In genomic region chr17:39704821-39705551, GRCh38 we compare ENCODE assay signal across 8 cellular contexts. TPM values are rescaled to one million over a fixed set of nuclear protein-coding genes. Genes with fewer than 3 reads are reported as not detected.
A peak's percentile ranks its signal among the peaks of the same experiment; 100 is the strongest.
DNase-seq lines count a peak whose midpoint lies in the region; ATAC-seq, FAIRE-seq and TF ChIP-seq lines count a peak whose summit lies in the region.
"Had no signal": no experiment of that assay in that cellular context is flagged by ENCODE, and none has a peak within 500 bp of the region (broad histone marks: within the 10 kb centered on the region; RNA-seq: fewer than 3 reads in every experiment).

No MANE protein-coding gene starts in this region.

- H3K27ac Mint-ChIP-seq in chondrocyte (ENCODE audit: unreplicated experiment) = no peak overlapping the region

- CTCF ChIA-PET in OCI-LY7 (lab: Charles Lee; ENCODE audit: unreplicated experiment) = interaction anchor here (0.6 kb wide), 1 partner anchor 21 kb away, joined by 3 read pairs; no protein-coding TSS in a partner anchor

- H3K36me3 ChIP-seq in HUES48 (ENCODE audit: control insufficient read depth, insufficient read depth, low read length) (peaks cover 54% of the 10 kb centered on the region), kidney (ENCODE audit: control insufficient read depth in 1 of 2, insufficient read depth in 2 of 2, low read length in 2 of 2) (peaks cover 18 to 29% of the 10 kb centered on the region in 2 donors), tibial artery (peaks cover 28 to 33% (median 32%) of the 10 kb centered on the region in 3 donors), OCI-LY7 (ENCODE audit: insufficient read depth, low read length) (no peaks in the 10 kb centered on the region)

- H3K27ac ChIP-seq in HUES48 (ENCODE audit: low read depth, low read length) (peak overlapping the region; percentile 76), kidney (ENCODE audit: low read depth in 2 of 2, low read length in 2 of 2) (peak overlapping the region; percentile 90 to 93), tibial artery (peak overlapping the region; percentile 81 to 98), OCI-LY7 (ENCODE audit: low read depth, low read length, poor library complexity, severe bottlenecking) (no peak overlapping the region)

- no peaks in the 10 kb centered on the region for H3K9me3 Mint-ChIP-seq in chondrocyte (ENCODE audit: low read depth)

- POLR2A ChIA-PET in OCI-LY7 (lab: Charles Lee) = no interaction called here

- peak; percentile 60 for TF ChIP-seq CTCF in chondrocyte (IDR thresholded peaks at IDR 0.05)
- no peak for TF ChIP-seq CTCF in kidney (IDR thresholded peaks at IDR 0.05; ENCODE audit: borderline replicate concordance, extremely low read depth, insufficient read depth)
- TF ChIP-seq CTCF in tibial artery (IDR thresholded peaks at IDR 0.05) = peak; percentile 53 to 84
- TF ChIP-seq CTCF in OCI-LY7 (conservative IDR thresholded peaks at IDR 0.05; ENCODE audit: low read length) = no peak

- H3K79me2 ChIP-seq in OCI-LY7 (ENCODE audit: insufficient read depth, low read depth, low read length) = no peaks in the 10 kb centered on the region

- no peaks in the 10 kb centered on the region for H3K27me3 Mint-ChIP-seq in chondrocyte (ENCODE audit: low read depth)

- intact Hi-C loops in kidney (cut with DNase I) = no loop called here
- intact Hi-C loops in tibial artery (cut with DNase I; ENCODE audit: low total_unique reads) = no loop called here
- intact Hi-C loops in OCI-LY7 (cut with micrococcal nuclease; ENCODE audit: unreplicated experiment) = no loop called here

- no peak overlapping the region for H3K4me2 ChIP-seq in OCI-LY7 (ENCODE audit: low read length)

- H3K4me3 ChIP-seq in HUES48 (ENCODE audit: low read depth, low read length) (peak overlapping the region; percentile 17; the same call in 1 of the 2 replicates), kidney (ENCODE audit: low read length in 2 of 2) (peak overlapping the region in 1 of 2 donors; percentile 33), tibial artery (peak overlapping the region in 1 of 2 donors; percentile 18), OCI-LY7 (ENCODE audit: low read depth, low read length, poor library complexity, severe bottlenecking) (no peak overlapping the region)

- H3K27me3 ChIP-seq in HUES48 (ENCODE audit: control insufficient read depth, insufficient read depth, low read length) (no peaks in the 10 kb centered on the region), tibial artery (no peaks in the 10 kb centered on the region)

- no peak overlapping the region for H3K9ac ChIP-seq in HUES48 (ENCODE audit: low read depth, low read length)
- peak overlapping the region; percentile 51 to 85 for H3K9ac ChIP-seq in kidney (ENCODE audit: low read length in 2 of 2)

- H3K9me3 ChIP-seq in HUES48 (ENCODE audit: control insufficient read depth, insufficient read depth, low read length) = no peaks in the 10 kb centered on the region
- H3K9me3 ChIP-seq in kidney (ENCODE audit: control insufficient read depth in 1 of 2, low read length in 2 of 2) = no peaks in the 10 kb centered on the region
- H3K9me3 ChIP-seq in tibial artery = no peaks in the 10 kb centered on the region
- no peaks in the 10 kb centered on the region for H3K9me3 ChIP-seq in OCI-LY7 (ENCODE audit: low read length)

- DNase-seq in chondrocyte (ENCODE audit: low spot score) (no peak), kidney (no peak), tibial artery (peak; percentile 58 to 85), OCI-LY7 (ENCODE audit: low spot score) (no peak), ecto neural progenitor cell (ENCODE audit: low spot score) (no peak)

- no TSS peak for BruUV-seq in OCI-LY7 (replicated peaks; lab: Mats Ljungman, UMichigan)

- peaks cover 51% of the 10 kb centered on the region for H3K4me1 ChIP-seq in HUES48 (ENCODE audit: control insufficient read depth, insufficient read depth, low read length)
- peaks cover 36 to 61% of the 10 kb centered on the region in 2 donors for H3K4me1 ChIP-seq in kidney (ENCODE audit: control insufficient read depth in 1 of 2, insufficient read depth in 1 of 2, low read depth in 1 of 2, low read length in 2 of 2)
- H3K4me1 ChIP-seq in tibial artery = peaks cover 0 to 73% (median 56%) of the 10 kb centered on the region in 4 donors
- H3K4me1 ChIP-seq in OCI-LY7 (ENCODE audit: insufficient read depth, low read length, poor library complexity, severe bottlenecking) = peaks cover 4% of the 10 kb centered on the region

- no peak overlapping the region for H2AFZ ChIP-seq in OCI-LY7 (ENCODE audit: low read length)

- ATAC-seq in HG03108 (IDR thresholded peaks at IDR 0.05; ENCODE audit: unreplicated experiment) = no peak

- no peaks in the 10 kb centered on the region for H3K9me2 ChIP-seq in OCI-LY7 (ENCODE audit: insufficient read depth, low read length)

- H3K36me3 Mint-ChIP-seq in chondrocyte (ENCODE audit: low read depth) = peaks cover 9% of the 10 kb centered on the region

- no peak for FAIRE-seq in kidney (lab: Jason Lieb, UNC)
- FAIRE-seq: GM12892 had no signal

- H4K20me1 ChIP-seq in OCI-LY7 (ENCODE audit: insufficient read depth, low read length) = no peaks in the 10 kb centered on the region

- H3K4me3 Mint-ChIP-seq in chondrocyte (ENCODE audit: unreplicated experiment) = no peak overlapping the region

- H3K4me1 Mint-ChIP-seq in chondrocyte (ENCODE audit: low read depth) = peaks cover 40% of the 10 kb centered on the region

RNA-seq across cellular contexts. Expression of gene ERBB2, which starts 5.1 kb away (rescaled TPM):
- 86.0 to 94.3 TPM (median 90.5 TPM) in 3 replicates for total RNA-seq in chondrocyte
- 186 TPM for total RNA-seq in kidney
- 76.5 TPM for polyA plus RNA-seq in kidney (ENCODE audit: insufficient read depth, low read depth, low replicate concordance)
- 5.8 and 6.5 TPM in 2 replicates for total RNA-seq in OCI-LY7 (2014; rRNA removed; shearing (Covaris generic))
- 11.4 and 14.6 TPM in 2 replicates for total RNA-seq in OCI-LY7 (2022)

RNA-seq across cellular contexts. Expression of gene PGAP3, which starts 17.1 kb away (rescaled TPM):
- total RNA-seq in chondrocyte (20.2 to 38.1 TPM (median 24.9 TPM) in 3 replicates), kidney (48.5 TPM), OCI-LY7 (2022) (9.2 and 12.4 TPM in 2 replicates)
- 33.8 TPM for polyA plus RNA-seq in kidney (ENCODE audit: insufficient read depth, low read depth, low replicate concordance)
- 4.5 and 8.7 TPM in 2 replicates for total RNA-seq in OCI-LY7 (2014; rRNA removed; shearing (Covaris generic))

RNA-seq across cellular contexts. Expression of gene MIEN1, which starts 25.3 kb away (rescaled TPM):
- 45.3 to 48.5 TPM (median 46.5 TPM) in 3 replicates for total RNA-seq in chondrocyte
- 51.6 TPM for total RNA-seq in kidney
- 186 TPM for polyA plus RNA-seq in kidney (ENCODE audit: insufficient read depth, low read depth, low replicate concordance)
- total RNA-seq in OCI-LY7 (2014; rRNA removed; shearing (Covaris generic)) = 77.3 and 89.9 TPM in 2 replicates
- total RNA-seq in OCI-LY7 (2022) = 55.4 and 59.4 TPM in 2 replicates

RNA-seq across cellular contexts. Expression of gene GRB7, which starts 32.8 kb away (rescaled TPM):
- total RNA-seq in chondrocyte = 0.46 to 0.68 TPM in 2 of 3 replicates, not detected in the other
- 72.5 TPM for total RNA-seq in kidney
- polyA plus RNA-seq in kidney (ENCODE audit: insufficient read depth, low read depth, low replicate concordance) = 20.9 TPM
- total RNA-seq in OCI-LY7 (2014; rRNA removed; shearing (Covaris generic)) = 0.25 and 0.31 TPM in 2 replicates
- not detected in 2 replicates for total RNA-seq in OCI-LY7 (2022)

RNA-seq across cellular contexts. Expression of gene PNMT, which starts 36.7 kb away (rescaled TPM):
- total RNA-seq in chondrocyte = 0.22 to 2.7 TPM (median 0.46 TPM) in 3 replicates
- total RNA-seq in kidney = 8.2 TPM
- polyA plus RNA-seq in kidney (ENCODE audit: insufficient read depth, low read depth, low replicate concordance) = 2.0 TPM
- total RNA-seq in OCI-LY7 (2014; rRNA removed; shearing (Covaris generic)) = not detected in 2 replicates
- total RNA-seq in OCI-LY7 (2022) = not detected in 2 replicates

Comparison
In these comparisons a context has a peak if more than half of its experiments do, and no peak if none do; other contexts are left out.
1. DNase-seq: peak in tibial artery (2 of 2); none in chondrocyte (single experiment), kidney (single experiment), OCI-LY7 (single experiment) and ecto neural progenitor cell (single experiment).
2. CTCF ChIP-seq: peak in chondrocyte (single experiment) and tibial artery (2 of 2); none in kidney (single experiment) and OCI-LY7 (single experiment).